In the genomic region with DNA sequence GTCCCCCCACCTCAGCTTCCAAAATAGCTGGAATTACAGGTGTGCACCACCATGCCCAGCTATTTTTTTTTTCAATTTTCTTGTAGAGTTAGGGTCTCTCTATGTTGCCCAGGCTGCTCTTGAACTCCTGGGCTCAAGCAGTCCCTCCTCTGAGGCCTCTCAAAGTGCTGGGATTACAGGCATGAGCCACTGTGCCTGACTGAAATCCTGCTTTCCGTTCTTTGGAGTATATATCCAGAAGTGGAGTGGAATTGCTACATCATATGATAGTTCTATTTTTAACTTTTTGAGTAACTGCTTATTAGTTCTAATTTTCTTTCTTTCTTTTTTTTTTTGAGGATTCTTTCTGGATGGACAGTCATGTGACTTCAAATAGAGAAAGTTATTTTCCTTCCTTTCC, we compare ENCODE assay signal across 34 cellular contexts.
A peak's percentile ranks its signal among the peaks of the same experiment; 100 is the strongest.
DNase-seq lines count a peak whose midpoint lies in the region; ATAC-seq, FAIRE-seq and TF ChIP-seq lines count a peak whose summit lies in the region.
"Had no signal": no experiment of that assay in that cellular context is flagged by ENCODE, and none has a peak within 500 bp of the region (broad histone marks: within the 10 kb centered on the region; RNA-seq: fewer than 3 reads in every experiment).

No MANE protein-coding gene starts in this region.

- no peak overlapping the region for H3K4me3 Mint-ChIP-seq in CD8-positive, alpha-beta T cell
- H3K4me3 Mint-ChIP-seq: activated CD4-positive, alpha-beta T cell treated with anti-CD3 and anti-CD28 coated beads for 36 hours; activated CD8-positive, alpha-beta T cell treated with anti-CD3 and anti-CD28 coated beads, Interleukin-2, amount 10 ng/mL, durations not matched to agents 7 days and 5 days; activated naive CD8-positive, alpha-beta T cell treated with anti-CD3 and anti-CD28 coated beads, Interleukin-2, amount 10 ng/mL, durations not matched to agents 7 days and 5 days; immature natural killer cell; neural crest cell had no signal

- no peaks in the 10 kb centered on the region for H3K27me3 Mint-ChIP-seq in CD8-positive, alpha-beta T cell (ENCODE audit: low read depth)
- H3K27me3 Mint-ChIP-seq: activated CD4-positive, alpha-beta T cell treated with anti-CD3 and anti-CD28 coated beads for 36 hours; activated naive CD8-positive, alpha-beta T cell treated with anti-CD3 and anti-CD28 coated beads, Interleukin-2, amount 10 ng/mL, durations not matched to agents 7 days and 5 days had no signal

- peak overlapping the region; percentile 7 for H3K27ac Mint-ChIP-seq in CD8-positive, alpha-beta T cell
- H3K27ac Mint-ChIP-seq: activated CD4-positive, alpha-beta T cell treated with anti-CD3 and anti-CD28 coated beads for 36 hours; activated CD8-positive, alpha-beta T cell treated with anti-CD3 and anti-CD28 coated beads, Interleukin-2, amount 10 ng/mL, durations not matched to agents 7 days and 5 days; activated naive CD8-positive, alpha-beta T cell treated with anti-CD3 and anti-CD28 coated beads, Interleukin-2, amount 10 ng/mL, durations not matched to agents 7 days and 5 days had no signal

- no peak for TF ChIP-seq CTCF in CD8-positive, alpha-beta T cell (IDR thresholded peaks at IDR 0.05)
- no peak for TF ChIP-seq CTCF in fibroblast of mammary gland (conservative IDR thresholded peaks at IDR 0.05; ENCODE audit: control insufficient read depth, insufficient read depth, low read depth, low read length)

- CTCF ChIA-PET in CD8-positive, alpha-beta T cell (lab: Charles Lee), result no interaction called here

- H3K27ac ChIP-seq in CD8-positive, alpha-beta T cell (ENCODE audit: low read depth, low read length), result no peak overlapping the region
- peak overlapping the region; percentile 36 for H3K27ac ChIP-seq in skeletal muscle tissue (ENCODE audit: low read depth, low read length)
- H3K27ac ChIP-seq: BLaER1, parathyroid adenoma, VCaP had no signal

- H3K9ac ChIP-seq in skeletal muscle tissue (ENCODE audit: low read depth in 1 of 3, low read length in 3 of 3), result no peak overlapping the region
- H3K9ac ChIP-seq: BLaER1, parathyroid adenoma had no signal

- ATAC-seq in CD8-positive, alpha-beta T cell, result no peak
- ATAC-seq: activated CD4-positive, alpha-beta T cell treated with anti-CD3 and anti-CD28 coated beads for 36 hours; activated CD8-positive, alpha-beta T cell treated with anti-CD3 and anti-CD28 coated beads, Interleukin-2, amount 10 ng/mL, durations not matched to agents 7 days and 5 days; left colon; Panc1; right cardiac atrium had no signal

- H3K9me3 Mint-ChIP-seq in CD8-positive, alpha-beta T cell, result no peaks in the 10 kb centered on the region
- H3K9me3 Mint-ChIP-seq: activated naive CD8-positive, alpha-beta T cell treated with anti-CD3 and anti-CD28 coated beads, Interleukin-2, amount 10 ng/mL, durations not matched to agents 7 days and 5 days; immature natural killer cell; neural crest cell had no signal

- no peak for TF ChIP-seq POLR2A in erythroblast (IDR thresholded peaks at IDR 0.05; ENCODE audit: low read length)

- peaks cover 10% of the 10 kb centered on the region for H3K36me3 ChIP-seq in CD8-positive, alpha-beta T cell (ENCODE audit: insufficient read depth, low read length)
- peaks cover 22 to 42% (median 38%) of the 10 kb centered on the region in 3 donors for H3K36me3 ChIP-seq in skeletal muscle tissue (ENCODE audit: control insufficient read depth in 3 of 3, insufficient read depth in 3 of 3, low read length in 3 of 3)

- H3K4me1 ChIP-seq in CD8-positive, alpha-beta T cell (ENCODE audit: insufficient read depth, low read length), result no peaks in the 10 kb centered on the region
- peaks cover 0 to 14% (median 5%) of the 10 kb centered on the region in 3 donors for H3K4me1 ChIP-seq in skeletal muscle tissue (ENCODE audit: control insufficient read depth in 3 of 3, insufficient read depth in 3 of 3, low read length in 3 of 3)
- H3K4me1 ChIP-seq: BLaER1, HAP-1, parathyroid adenoma, stomach, tibial artery had no signal

- H3K4me3 ChIP-seq in CD8-positive, alpha-beta T cell (ENCODE audit: low read depth, low read length), result no peak overlapping the region
- no peak overlapping the region for H3K4me3 ChIP-seq in fibroblast of mammary gland (ENCODE audit: control insufficient read depth, low read depth, low read length)
- H3K4me3 ChIP-seq in skeletal muscle tissue (ENCODE audit: low read length in 3 of 3), result no peak overlapping the region
- H3K4me3 ChIP-seq: BLaER1, HAP-1, stomach, tibial artery had no signal

- DNase-seq in CD8-positive, alpha-beta T cell, result no peak
- DNase-seq in HCEC 1CT, result peak; percentile 18
- DNase-seq in fibroblast of mammary gland (ENCODE audit: low read depth), result peak; percentile 7
- no peak for DNase-seq in erythroblast (lab: John Stamatoyannopoulos, UW)
- no peak for DNase-seq in NCI-H748 (lab: John Stamatoyannopoulos, UW; ENCODE audit: unreplicated experiment)
- no peak for DNase-seq in frontal cortex (ENCODE audit: low spot score in 2 of 2)
- DNase-seq: activated CD4-positive, alpha-beta T cell treated with anti-CD3 and anti-CD28 coated beads for 36 hours; activated CD8-positive, alpha-beta T cell treated with anti-CD3 and anti-CD28 coated beads, Interleukin-2, amount 10 ng/mL, durations not matched to agents 7 days and 5 days; activated gamma-delta T cell; activated naive CD8-positive, alpha-beta T cell treated with anti-CD3 and anti-CD28 coated beads, Interleukin-2, amount 10 ng/mL, durations not matched to agents 7 days and 5 days; COR-L47; cortex of kidney; DMS53; effector memory CD4-positive, alpha-beta T cell; immature natural killer cell; left colon; mesendoderm; MM.1S; NCI-H1105 treated with DMSO at 0.1 percent for 48 hours; NCI-H187 treated with DMSO at 0.1 percent for 48 hours; NCI-H524 treated with DMSO at 0.1 percent for 48 hours; SHP77 treated with DMSO at 0.1 percent for 48 hours; stimulated activated CD4-positive, alpha-beta T cell treated with anti-CD3 and anti-CD28 coated beads, Interleukin-2, amount 100 ng/mL, for 24 hours; stomach had no signal

- POLR2A ChIA-PET in CD8-positive, alpha-beta T cell (lab: Charles Lee), result no interaction called here

- H3K36me3 Mint-ChIP-seq in CD8-positive, alpha-beta T cell, result peaks cover 65% of the 10 kb centered on the region

- no peaks in the 10 kb centered on the region for H3K4me1 Mint-ChIP-seq in CD8-positive, alpha-beta T cell (ENCODE audit: low read depth)
- H3K4me1 Mint-ChIP-seq: activated CD4-positive, alpha-beta T cell treated with anti-CD3 and anti-CD28 coated beads for 36 hours; activated naive CD8-positive, alpha-beta T cell treated with anti-CD3 and anti-CD28 coated beads, Interleukin-2, amount 10 ng/mL, durations not matched to agents 7 days and 5 days; immature natural killer cell; neural crest cell had no signal

- intact Hi-C loops in CD8-positive, alpha-beta T cell (cut with DNase I, micrococcal nuclease), result loop anchor here in 1 of 2 experiments (10.0 kb wide), 1 partner anchor 101 kb away; a partner anchor contains a TSS

- H3K9me3 ChIP-seq in CD8-positive, alpha-beta T cell (ENCODE audit: low read length), result no peaks in the 10 kb centered on the region
- H3K9me3 ChIP-seq in skeletal muscle tissue (ENCODE audit: control insufficient read depth in 3 of 3, low read length in 3 of 3), result no peaks in the 10 kb centered on the region
- H3K9me3 ChIP-seq: BLaER1, HAP-1, stomach, tibial artery had no signal

- FAIRE-seq in frontal cortex (lab: Jason Lieb, UNC), result no peak
- FAIRE-seq: GM12892 had no signal

- no peaks in the 10 kb centered on the region for H3K27me3 ChIP-seq in CD8-positive, alpha-beta T cell (ENCODE audit: insufficient read depth, low read length)
- no peaks in the 10 kb centered on the region for H3K27me3 ChIP-seq in skeletal muscle tissue (ENCODE audit: control insufficient read depth in 3 of 3, insufficient read depth in 3 of 3, low read length in 3 of 3)
- H3K27me3 ChIP-seq: BLaER1, stomach, tibial artery had no signal

Comparison
In these comparisons a context has a peak if more than half of its experiments do, and no peak if none do; other contexts are left out.
1. DNase-seq: peak in HCEC 1CT (single experiment) and fibroblast of mammary gland (single experiment); none in CD8-positive, alpha-beta T cell (0 of 7), erythroblast (0 of 2), NCI-H748 (single experiment) and frontal cortex (0 of 2).